ENCODE assay signal across 8 cellular contexts in genomic region chr1:8374812-8375211, GRCh38. TPM values are rescaled to one million over a fixed set of nuclear protein-coding genes. Genes with fewer than 3 reads are reported as not detected.
DNase-seq lines count a peak whose midpoint lies in the region; ATAC-seq and TF ChIP-seq lines count a peak whose summit lies in the region.

No MANE protein-coding gene starts in this region.

- no peaks in the 10 kb centered on the region for H3K79me2 ChIP-seq in HCT116 (ENCODE audit: insufficient read depth, low read length)

- no peaks in the 10 kb centered on the region for H3K9me3 Mint-ChIP-seq in CD4-positive, alpha-beta T cell
- H3K9me3 Mint-ChIP-seq in WTC11 (no peaks in the 10 kb centered on the region), glutamatergic neuron (ENCODE audit: unreplicated experiment) (peaks cover 5% of the 10 kb centered on the region)
- no peaks in the 10 kb centered on the region for H3K9me3 Mint-ChIP-seq in natural killer cell treated with Interleukin-12 subunit alpha and Interleukin-12 subunit beta and Interleukin-15 and Interleukin-18, amount 100 ng/mL, for 72 hours

- peak; percentile 67 for TF ChIP-seq RAD21 in HCT116 (IDR thresholded peaks at IDR 0.05; ENCODE audit: low read depth)

- POLR2A ChIA-PET in CD4-positive, alpha-beta T cell (lab: Charles Lee): no interaction called here
- POLR2A ChIA-PET in HCT116 (lab: Charles Lee) (no interaction called here), WTC11 (lab: Charles Lee) (no interaction called here)

- TF ChIP-seq POLR2A in HCT116 (IDR thresholded peaks at IDR 0.05; ENCODE audit: borderline replicate concordance, extremely low read depth, insufficient read depth, insufficient read length): no peak

- peak; percentile 49 for TF ChIP-seq CTCF in CD4-positive, alpha-beta T cell (IDR thresholded peaks at IDR 0.05)
- peak; percentile 53 to 76 (median 69); a peak in 5 of 6 replicates for TF ChIP-seq CTCF in HCT116 (IDR thresholded peaks at IDR 0.05 in 2 of 3, conservative IDR thresholded peaks at IDR 0.05 in 1 of 3; ENCODE audit: borderline replicate concordance in 1 of 3, insufficient read depth in 1 of 3, low read depth in 2 of 3, low read length in 2 of 3)
- TF ChIP-seq CTCF in WTC11 (IDR thresholded peaks at IDR 0.05): peak; percentile 35; the same call in 1 of the 2 replicates
- peak; percentile 26 for TF ChIP-seq CTCF in glutamatergic neuron (IDR thresholded peaks at IDR 0.05; ENCODE audit: partially characterized antibody, unreplicated experiment)
- peak; percentile 13 for TF ChIP-seq CTCF in thoracic aorta (IDR thresholded peaks at IDR 0.05)

- BruUV-seq in HCT116 (replicated peaks; lab: Mats Ljungman, UMichigan): no TSS peak

- no peaks in the 10 kb centered on the region for H3K9me3 ChIP-seq in CD4-positive, alpha-beta T cell (ENCODE audit: control insufficient read depth, low read length)
- H3K9me3 ChIP-seq in HCT116 (ENCODE audit: control insufficient read depth in 1 of 2, insufficient read depth in 1 of 2, low read depth in 1 of 2, low read length in 2 of 2) (no peaks in the 10 kb centered on the region), thoracic aorta (no peaks in the 10 kb centered on the region)

- H3K4me3 ChIP-seq in HCT116 (replicated peaks in 1 of 2; ENCODE audit: low read depth in 1 of 2, low read length in 2 of 2): no peak overlapping the region
- H3K4me3 ChIP-seq in thoracic aorta: no peak overlapping the region

- CTCF ChIA-PET in CD4-positive, alpha-beta T cell (lab: Charles Lee): no interaction called here
- CTCF ChIA-PET in HCT116 (lab: Charles Lee): interaction anchor here (1.0 to 1.2 kb wide), 2 partner anchors 196 to 474 kb away, joined by 3 read pairs; no protein-coding TSS in a partner anchor
- CTCF ChIA-PET in WTC11 (lab: Charles Lee): interaction anchor here (0.7 to 2.6 kb wide), 5 partner anchors 49 to 69 kb away, joined by 3 to 12 read pairs (median 4); no protein-coding TSS in a partner anchor

- no peak for DNase-seq in CD4-positive, alpha-beta T cell
- DNase-seq in HCT116 (ENCODE audit: low read depth, low spot score) (peak; percentile 24), WTC11 (ENCODE audit: low spot score) (peak; percentile 65), glutamatergic neuron (no peak), thoracic aorta (ENCODE audit: low spot score) (no peak), epidermal melanocyte (ENCODE audit: insufficient read length, low spot score) (no peak)
- no peak for DNase-seq in natural killer cell treated with Interleukin-12 subunit alpha and Interleukin-12 subunit beta and Interleukin-15 and Interleukin-18, amount 100 ng/mL, for 72 hours (ENCODE audit: low spot score)

- peaks cover 68% of the 10 kb centered on the region for H3K36me3 Mint-ChIP-seq in CD4-positive, alpha-beta T cell (ENCODE audit: low read depth)
- no peaks in the 10 kb centered on the region for H3K36me3 Mint-ChIP-seq in WTC11
- no peaks in the 10 kb centered on the region for H3K36me3 Mint-ChIP-seq in glutamatergic neuron (ENCODE audit: unreplicated experiment)
- no peaks in the 10 kb centered on the region for H3K36me3 Mint-ChIP-seq in natural killer cell treated with Interleukin-12 subunit alpha and Interleukin-12 subunit beta and Interleukin-15 and Interleukin-18, amount 100 ng/mL, for 72 hours

- H3K4me1 ChIP-seq in HCT116 (ENCODE audit: control insufficient read depth in 1 of 2, insufficient read depth in 2 of 2, low read length in 2 of 2) (peaks cover 2 to 12% of the 10 kb centered on the region in 2 experiments; a peak in 2 of 4 replicates), thoracic aorta (ENCODE audit: control insufficient read depth in 1 of 2, low read depth in 2 of 2) (peaks cover 57 to 80% of the 10 kb centered on the region in 2 donors)

- peaks cover 87% of the 10 kb centered on the region for H3K4me1 Mint-ChIP-seq in CD4-positive, alpha-beta T cell (ENCODE audit: low read depth)
- H3K4me1 Mint-ChIP-seq in WTC11: peaks cover 88% of the 10 kb centered on the region
- H3K4me1 Mint-ChIP-seq in glutamatergic neuron (ENCODE audit: low read depth, unreplicated experiment): peaks cover 69% of the 10 kb centered on the region
- peaks cover 23 to 29% of the 10 kb centered on the region in 2 donors for H3K4me1 Mint-ChIP-seq in natural killer cell treated with Interleukin-12 subunit alpha and Interleukin-12 subunit beta and Interleukin-15 and Interleukin-18, amount 100 ng/mL, for 72 hours (ENCODE audit: low read depth in 2 of 2)

- no peak overlapping the region for H2AFZ ChIP-seq in HCT116 (ENCODE audit: low read depth, low read length, poor library complexity, severe bottlenecking)

- H3K27ac Mint-ChIP-seq in CD4-positive, alpha-beta T cell: peak overlapping the region; percentile 67
- H3K27ac Mint-ChIP-seq in WTC11 (peak overlapping the region; percentile 9), glutamatergic neuron (ENCODE audit: unreplicated experiment) (peak overlapping the region; percentile 57)
- peak overlapping the region in 1 of 2 donors; percentile 19 for H3K27ac Mint-ChIP-seq in natural killer cell treated with Interleukin-12 subunit alpha and Interleukin-12 subunit beta and Interleukin-15 and Interleukin-18, amount 100 ng/mL, for 72 hours

- 0 out of 4 replicates have a peak, but pooled peaks cover 0 to 2% of the 10 kb centered on the region in 2 experiments for H3K36me3 ChIP-seq in HCT116 (ENCODE audit: control insufficient read depth in 1 of 2, insufficient read depth in 2 of 2, low read length in 2 of 2)
- no peaks in the 10 kb centered on the region for H3K36me3 ChIP-seq in thoracic aorta

- RAD21 ChIA-PET in HCT116 (lab: Charles Lee; ENCODE audit: low non-redundant PET in 1 of 2, low total read pairs in 2 of 2, uncharacterized antibody in 2 of 2, unreplicated experiment in 2 of 2): no interaction called here

- no peak overlapping the region for H3K4me2 ChIP-seq in HCT116 (ENCODE audit: low read length)

- peak overlapping the region; percentile 0 for H3K4me3 Mint-ChIP-seq in CD4-positive, alpha-beta T cell
- H3K4me3 Mint-ChIP-seq in WTC11 (no peak overlapping the region), glutamatergic neuron (ENCODE audit: unreplicated experiment) (peak overlapping the region; percentile 53)
- H3K4me3 Mint-ChIP-seq in natural killer cell treated with Interleukin-12 subunit alpha and Interleukin-12 subunit beta and Interleukin-15 and Interleukin-18, amount 100 ng/mL, for 72 hours: no peak overlapping the region

- no peak overlapping the region for H3K9ac ChIP-seq in HCT116 (ENCODE audit: low read length)

- intact Hi-C loops in CD4-positive, alpha-beta T cell (cut with DNase I, micrococcal nuclease): no loop called here
- intact Hi-C loops in HCT116 (cut with micrococcal nuclease): loop anchor here (1.0 to 10.0 kb wide), 3 partner anchors 200 to 351 kb away; no protein-coding TSS in a partner anchor

- H3K27me3 ChIP-seq in CD4-positive, alpha-beta T cell (ENCODE audit: control insufficient read depth, insufficient read depth, low read length): no peaks in the 10 kb centered on the region
- no peaks in the 10 kb centered on the region for H3K27me3 ChIP-seq in HCT116 (ENCODE audit: insufficient read depth, low read length)
- H3K27me3 ChIP-seq in thoracic aorta (replicated peaks; ENCODE audit: insufficient read depth): no peaks in the 10 kb centered on the region

- no peaks in the 10 kb centered on the region for H3K9me2 ChIP-seq in HCT116 (ENCODE audit: insufficient read depth)

- no peaks in the 10 kb centered on the region for H4K20me1 ChIP-seq in HCT116 (ENCODE audit: insufficient read depth)

- ATAC-seq in CD4-positive, alpha-beta T cell (ENCODE audit: poor library complexity): peak; percentile 49
- ATAC-seq in HCT116: peak; percentile 89
- ATAC-seq in WTC11: peak; percentile 30
- no peak for ATAC-seq in thoracic aorta (ENCODE audit: insufficient number of reproducible peaks, low FRiP score, low read depth)
- ATAC-seq in GM18873 (IDR thresholded peaks at IDR 0.05; ENCODE audit: low FRiP score, unreplicated experiment): no peak
- no peak for ATAC-seq in natural killer cell treated with Interleukin-12 subunit alpha and Interleukin-12 subunit beta and Interleukin-15 and Interleukin-18, amount 100 ng/mL, for 72 hours

- no peak overlapping the region for H3K27ac ChIP-seq in CD4-positive, alpha-beta T cell (ENCODE audit: low read depth, low read length)
- H3K27ac ChIP-seq in HCT116 (ENCODE audit: low read depth, low read length) (no peak overlapping the region), thoracic aorta (peak overlapping the region; percentile 91 to 92)

- no peaks in the 10 kb centered on the region for H3K27me3 Mint-ChIP-seq in CD4-positive, alpha-beta T cell
- H3K27me3 Mint-ChIP-seq in WTC11 (ENCODE audit: low read depth) (no peaks in the 10 kb centered on the region), glutamatergic neuron (ENCODE audit: unreplicated experiment) (peaks cover 18% of the 10 kb centered on the region)
- H3K27me3 Mint-ChIP-seq in natural killer cell treated with Interleukin-12 subunit alpha and Interleukin-12 subunit beta and Interleukin-15 and Interleukin-18, amount 100 ng/mL, for 72 hours: no peaks in the 10 kb centered on the region

TF ChIP-seq in WTC11, 78 proteins besides CTCF, POLR2A, EP300 and RAD21 (continues in another document):
- no peak for TF ChIP-seq EMX1 (CRISPR knock-in tag; IDR thresholded peaks at IDR 0.05)
- no peak for TF ChIP-seq ZMAT4 (CRISPR knock-in tag; IDR thresholded peaks at IDR 0.05)

RNA-seq across cellular contexts. Expression of gene SLC45A1, which starts 56.9 kb away (rescaled TPM):
- under 1 TPM; 0.88 to 0.98 TPM for total RNA-seq in CD4-positive, alpha-beta T cell
- total RNA-seq in HCT116 (2021; ENCODE audit: unreplicated experiment): 13.8 TPM
- 17.0 and 21.0 TPM in 2 replicates for polyA plus RNA-seq in HCT116 (2012)
- total RNA-seq in WTC11 (2021): 2.0 to 2.3 TPM (median 2.3 TPM) in 3 replicates
- total RNA-seq in glutamatergic neuron (ENCODE audit: unreplicated experiment): 6.1 TPM
- 1 to 10 TPM; 4.4 to 6.0 TPM for total RNA-seq in thoracic aorta
- under 1 TPM; 0.22 to 0.26 TPM for total RNA-seq in natural killer cell treated with Interleukin-12 subunit alpha and Interleukin-12 subunit beta and Interleukin-15 and Interleukin-18, amount 100 ng/mL, for 72 hours

Comparison
In these comparisons a context has a peak if more than half of its experiments do, and no peak if none do; other contexts are left out.
1. ATAC-seq: peak in CD4-positive, alpha-beta T cell (single experiment), HCT116 (single experiment) and WTC11 (single experiment); none in thoracic aorta (single experiment), GM18873 (single experiment) and natural killer cell treated with Interleukin-12 subunit alpha and Interleukin-12 subunit beta and Interleukin-15 and Interleukin-18, amount 100 ng/mL, for 72 hours (0 of 2).
2. DNase-seq: peak in HCT116 (single experiment) and WTC11 (single experiment); none in CD4-positive, alpha-beta T cell (0 of 10), glutamatergic neuron (single experiment), thoracic aorta (single experiment), natural killer cell treated with Interleukin-12 subunit alpha and Interleukin-12 subunit beta and Interleukin-15 and Interleukin-18, amount 100 ng/mL, for 72 hours (single experiment) and epidermal melanocyte (single experiment).
3. H3K27ac ChIP-seq: peak in thoracic aorta (2 of 2); none in CD4-positive, alpha-beta T cell (single experiment) and HCT116 (single experiment).
4. H3K4me3 Mint-ChIP-seq: peak in CD4-positive, alpha-beta T cell (single experiment) and glutamatergic neuron (single experiment); none in WTC11 (single experiment) and natural killer cell treated with Interleukin-12 subunit alpha and Interleukin-12 subunit beta and Interleukin-15 and Interleukin-18, amount 100 ng/mL, for 72 hours (single experiment).
5. CTCF ChIP-seq: peak in every context shown above with its lines; median percentile 69 in HCT116; 49 in CD4-positive, alpha-beta T cell; 35 in WTC11; 26 in glutamatergic neuron; 13 in thoracic aorta.